ENCODE assay signal across 11 cellular contexts in the genomic region with DNA sequence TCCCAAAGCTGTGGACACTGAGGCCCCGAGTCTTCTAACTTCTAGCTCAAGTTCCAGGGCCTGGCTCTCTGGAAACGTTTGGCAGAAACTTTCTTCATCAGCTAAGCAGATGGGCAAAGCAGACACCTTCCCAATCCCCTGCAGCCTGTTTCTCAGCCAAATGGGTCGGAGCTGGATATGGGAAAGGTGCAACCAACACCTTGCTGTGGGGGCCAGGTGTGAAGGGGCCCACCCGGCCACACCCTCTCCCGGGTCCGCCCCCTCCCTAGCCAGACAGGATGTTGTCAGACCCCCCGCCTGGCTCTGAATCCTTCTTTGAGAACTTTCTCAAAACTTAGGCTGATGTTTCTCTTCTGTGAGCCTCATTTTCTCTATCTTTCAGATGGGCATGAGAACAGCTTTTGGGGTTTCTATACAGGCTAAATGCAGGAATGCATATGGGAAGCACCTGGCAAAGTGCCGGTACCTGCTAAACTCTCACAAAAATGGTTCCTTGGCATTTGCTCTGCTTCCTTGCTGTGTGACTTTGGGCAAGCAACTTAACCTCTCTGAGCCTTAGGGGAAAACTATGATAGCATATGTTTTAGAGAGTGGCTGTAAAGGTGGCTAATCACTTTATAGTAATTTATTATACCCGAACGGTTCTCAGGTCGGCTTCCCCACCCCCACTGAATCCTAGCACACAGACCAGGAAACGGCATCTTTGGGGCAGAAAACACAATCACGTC. TPM values are rescaled to one million over a fixed set of nuclear protein-coding genes. Genes with fewer than 3 reads are reported as not detected.
DNase-seq lines count a peak whose midpoint lies in the region; ATAC-seq, FAIRE-seq and TF ChIP-seq lines count a peak whose summit lies in the region.
"Had no signal": no experiment of that assay in that cellular context is flagged by ENCODE, and none has a peak within 500 bp of the region (broad histone marks: within the 10 kb centered on the region; RNA-seq: fewer than 3 reads in every experiment).

No MANE protein-coding gene starts in this region.

- H3F3A ChIP-seq in neural progenitor cell (ENCODE audit: low read depth): peaks cover 61% of the 10 kb centered on the region

- CTCF ChIA-PET in A673 (lab: Charles Lee): interaction anchor here (0.9 kb wide), 1 partner anchor 87 kb away, joined by 3 read pairs; no protein-coding TSS in a partner anchor

- H3K79me2 ChIP-seq in Karpas-422 (ENCODE audit: low read length) (no peaks in the 10 kb centered on the region), neural progenitor cell (ENCODE audit: low read depth) (peaks cover 16% of the 10 kb centered on the region)

- no peak for DNase-seq in A673 (ENCODE audit: low spot score)
- peak; percentile 28 for DNase-seq in Karpas-422
- DNase-seq in esophagus muscularis mucosa (ENCODE audit: extremely low spot score): no peak
- no peak for DNase-seq in neural progenitor cell (ENCODE audit: low spot score)
- no peak for DNase-seq in anterior cingulate cortex (lab: John Stamatoyannopoulos, UW)
- no peak for DNase-seq in hippocampal formation (lab: John Stamatoyannopoulos, UW)
- DNase-seq in DMS153 treated with DMSO at 0.1 percent for 48 hours (lab: John Stamatoyannopoulos, UW; ENCODE audit: unreplicated experiment): no peak
- no peak for DNase-seq in pancreas
- DNase-seq: activated CD4-positive, alpha-beta memory T cell treated with anti-CD3 and anti-CD28 coated beads for 36 hours; NCI-H1930; SIG-M5 had no signal

- H3K4me1 Mint-ChIP-seq in neural progenitor cell: peaks cover 78% of the 10 kb centered on the region

- no peak for FAIRE-seq in pancreas (lab: Jason Lieb, UNC)

- H3K9ac ChIP-seq in Karpas-422 (ENCODE audit: low read length) (no peak overlapping the region), neural progenitor cell (no peak overlapping the region)

- H3K4me2 ChIP-seq in Karpas-422 (ENCODE audit: low read depth, low read length, poor library complexity, severe bottlenecking): no peak overlapping the region
- H3K4me2 ChIP-seq in neural progenitor cell: peak overlapping the region; percentile 61

- POLR2A ChIA-PET in A673 (lab: Charles Lee; ENCODE audit: low non-redundant PET): no interaction called here

- no peaks in the 10 kb centered on the region for H3K36me3 Mint-ChIP-seq in neural progenitor cell
- H3K36me3 Mint-ChIP-seq: activated CD4-positive, alpha-beta memory T cell treated with anti-CD3 and anti-CD28 coated beads for 36 hours had no signal

- no peaks in the 10 kb centered on the region for H3K9me2 ChIP-seq in Karpas-422 (replicated peaks; ENCODE audit: insufficient read depth, low read length)

- TF ChIP-seq CTCF in A673 (conservative IDR thresholded peaks at IDR 0.05; ENCODE audit: low read depth, low read length) (no peak), esophagus muscularis mucosa (IDR thresholded peaks at IDR 0.05) (no peak), neural progenitor cell (IDR thresholded peaks at IDR 0.05) (no peak), pancreas (IDR thresholded peaks at IDR 0.05) (no peak)

- peaks cover 20% of the 10 kb centered on the region for H3K27me3 Mint-ChIP-seq in neural progenitor cell (ENCODE audit: insufficient read depth, low read depth)

- 73% methylated on average over 10 of the region's 13 CpGs for WGBS in esophagus muscularis mucosa
- WGBS in pancreas, 2 donors: 78 to 79% methylated on average over 13 of the region's 13 CpGs

- no peaks in the 10 kb centered on the region for H3K27me3 ChIP-seq in A673 (replicated peaks; ENCODE audit: insufficient read depth, low read depth, low read length, poor library complexity)
- H3K27me3 ChIP-seq in Karpas-422 (ENCODE audit: low read length): no peaks in the 10 kb centered on the region
- H3K27me3 ChIP-seq in esophagus muscularis mucosa: no peaks in the 10 kb centered on the region
- peaks cover 25% of the 10 kb centered on the region for H3K27me3 ChIP-seq in neural progenitor cell
- H3K27me3 ChIP-seq in pancreas: no peaks in the 10 kb centered on the region

- H3K36me3 ChIP-seq in A673 (ENCODE audit: insufficient read depth, low read length, poor library complexity, severe bottlenecking): no peaks in the 10 kb centered on the region
- H3K36me3 ChIP-seq in Karpas-422 (ENCODE audit: insufficient read depth, low read length): no peaks in the 10 kb centered on the region
- peaks cover 0 to 15% (median 5%) of the 10 kb centered on the region in 4 donors for H3K36me3 ChIP-seq in esophagus muscularis mucosa
- H3K36me3 ChIP-seq in neural progenitor cell: no peaks in the 10 kb centered on the region
- no peaks in the 10 kb centered on the region for H3K36me3 ChIP-seq in pancreas

- no peaks in the 10 kb centered on the region for H3K9me3 Mint-ChIP-seq in neural progenitor cell
- H3K9me3 Mint-ChIP-seq: activated CD4-positive, alpha-beta memory T cell treated with anti-CD3 and anti-CD28 coated beads for 36 hours had no signal

- H3K9me3 ChIP-seq in A673 (ENCODE audit: low read depth, low read length, poor library complexity, severe bottlenecking): no peaks in the 10 kb centered on the region
- no peaks in the 10 kb centered on the region for H3K9me3 ChIP-seq in Karpas-422 (ENCODE audit: low read length)
- no peaks in the 10 kb centered on the region for H3K9me3 ChIP-seq in esophagus muscularis mucosa
- H3K9me3 ChIP-seq in neural progenitor cell (ENCODE audit: low read depth): no peaks in the 10 kb centered on the region
- H3K9me3 ChIP-seq in pancreas: no peaks in the 10 kb centered on the region

- intact Hi-C loops in A673 (cut with micrococcal nuclease; ENCODE audit: unreplicated experiment): loop anchor here (5.0 kb wide), 1 partner anchor 478 kb away; no protein-coding TSS in a partner anchor
- intact Hi-C loops in esophagus muscularis mucosa (cut with DNase I): loop anchor here (5.0 kb wide), 1 partner anchor 188 kb away; no protein-coding TSS in a partner anchor
- intact Hi-C loops in pancreas (cut with DNase I): loop anchor here in 2 of 3 donors (5.0 to 10.0 kb wide), 3 partner anchors 83 to 190 kb away; partner anchors contain the start of gene PEDS1 (in 1 of the 2)

- peak overlapping the region; percentile 89 for H3K4me3 Mint-ChIP-seq in neural progenitor cell

- H2AFZ ChIP-seq in Karpas-422 (ENCODE audit: low read length) (no peak overlapping the region), neural progenitor cell (replicated peaks) (no peak overlapping the region)

- no peak for ATAC-seq in pancreas

- H3K4me1 ChIP-seq in A673 (ENCODE audit: insufficient read depth, low read length, poor library complexity, severe bottlenecking) (peaks cover 39% of the 10 kb centered on the region), Karpas-422 (ENCODE audit: low read length) (peaks cover 12% of the 10 kb centered on the region), esophagus muscularis mucosa (peaks cover 37 to 80% (median 74%) of the 10 kb centered on the region in 4 donors), neural progenitor cell (peaks cover 70% of the 10 kb centered on the region), pancreas (peaks cover 0 to 7% (median 4%) of the 10 kb centered on the region in 3 donors)

- H3K27ac ChIP-seq in A673 (ENCODE audit: low read depth, low read length, poor library complexity, severe bottlenecking) (no peak overlapping the region), Karpas-422 (ENCODE audit: low read length) (no peak overlapping the region), esophagus muscularis mucosa (replicated peaks in 1 of 4) (peak overlapping the region in 2 of 4 donors; percentile 53 to 75), neural progenitor cell (no peak overlapping the region), pancreas (no peak overlapping the region)

- H4K20me1 ChIP-seq in Karpas-422 (ENCODE audit: insufficient read depth, low read depth, low read length) (peaks cover 7% of the 10 kb centered on the region; the same call in 1 of the 2 replicates), neural progenitor cell (ENCODE audit: low read depth) (peaks cover 13% of the 10 kb centered on the region)

- no peak for TF ChIP-seq POLR2A in esophagus muscularis mucosa (IDR thresholded peaks at IDR 0.05; ENCODE audit: low read depth)

- H3K4me3 ChIP-seq in A673 (ENCODE audit: low read depth, low read length, poor library complexity, severe bottlenecking) (no peak overlapping the region), Karpas-422 (ENCODE audit: low read length) (no peak overlapping the region), esophagus muscularis mucosa (peak overlapping the region; percentile 53 to 65 (median 56)), neural progenitor cell (no peak overlapping the region), pancreas (peak overlapping the region in 1 of 4 donors; percentile 48)

- no peak for TF ChIP-seq EP300 in esophagus muscularis mucosa (IDR thresholded peaks at IDR 0.05)

- BruUV-seq in A673 (replicated peaks; lab: Mats Ljungman, UMichigan): TSS peak; percentile 33

- H3K27ac Mint-ChIP-seq in neural progenitor cell: no peak overlapping the region
- H3K27ac Mint-ChIP-seq: activated CD4-positive, alpha-beta memory T cell treated with anti-CD3 and anti-CD28 coated beads for 36 hours had no signal

RNA-seq across cellular contexts. Expression of gene SNAI1, which starts 1.8 kb away (rescaled TPM):
- total RNA-seq in A673 (2021) (4.1 and 4.4 TPM in 2 replicates), esophagus muscularis mucosa (1 to 10 TPM in 3 of 4 donors, under 1 TPM in 1; 0.83 to 5.3 (median 3.0) TPM), neural progenitor cell (ENCODE audit: low replicate concordance) (1.1 and 4.0 TPM in 2 replicates), pancreas (1 to 10 TPM in 2 of 6 donors, under 1 TPM in 4; 0.31 to 1.8 (median 0.52) TPM)
- total RNA-seq in Karpas-422 (2014; rRNA removed; shearing (Covaris generic); ENCODE audit: low replicate concordance): 0.22 TPM in 1 of 2 replicates, not detected in the other
- 1 to 10 TPM; 2.1 to 2.9 TPM for polyA plus RNA-seq in pancreas

RNA-seq across cellular contexts. Expression of gene RNF114, which starts 48.4 kb away (rescaled TPM):
- total RNA-seq in A673 (2021) (83.6 and 90.0 TPM in 2 replicates), esophagus muscularis mucosa (100 to 1,000 TPM in 1 of 4 donors, 10 to 100 TPM in 3; 65.2 to 142 (median 78.1) TPM), neural progenitor cell (ENCODE audit: low replicate concordance) (41.3 and 105 TPM in 2 replicates), pancreas (10 to 100 TPM; 37.1 to 61.9 (median 47.0) TPM)
- 34.2 and 38.1 TPM in 2 replicates for total RNA-seq in Karpas-422 (2014; rRNA removed; shearing (Covaris generic); ENCODE audit: low replicate concordance)
- 10 to 100 TPM; 33.3 to 41.2 TPM for polyA plus RNA-seq in pancreas

Comparison
In these comparisons a context has a peak if more than half of its experiments do, and no peak if none do; other contexts are left out.
1. H3K4me3 ChIP-seq: peak in esophagus muscularis mucosa (4 of 4); none in A673 (single experiment), Karpas-422 (single experiment) and neural progenitor cell (single experiment).